Comparison of ENCODE assay signal across 18 cellular contexts in the genomic region with DNA sequence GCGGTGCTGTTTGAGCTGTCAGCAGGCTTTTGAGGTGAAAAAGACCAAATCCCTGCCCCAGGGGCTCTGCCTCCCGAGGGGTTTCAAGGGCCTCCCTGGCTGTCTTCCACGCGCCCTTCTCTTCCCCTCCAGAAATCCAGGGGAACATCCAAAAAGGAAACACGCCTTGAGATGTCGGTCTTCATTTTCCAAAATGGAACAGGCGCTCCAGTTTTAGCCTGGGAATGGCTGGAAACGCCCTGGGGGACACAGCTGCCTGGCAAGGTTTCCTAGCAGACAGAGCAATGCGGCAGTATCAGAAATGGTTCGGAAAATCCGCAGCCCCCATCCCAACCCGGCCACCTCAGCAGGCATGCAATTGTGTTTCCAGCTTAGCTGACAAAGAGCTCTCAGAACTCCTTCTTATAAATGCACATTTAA. TPM values are rescaled to one million over a fixed set of nuclear protein-coding genes. Genes with fewer than 3 reads are reported as not detected.
A peak's percentile ranks its signal among the peaks of the same experiment; 100 is the strongest.
DNase-seq lines count a peak whose midpoint lies in the region; ATAC-seq, FAIRE-seq and TF ChIP-seq lines count a peak whose summit lies in the region.
"Had no signal": no experiment of that assay in that cellular context is flagged by ENCODE, and none has a peak within 500 bp of the region (broad histone marks: within the 10 kb centered on the region; RNA-seq: fewer than 3 reads in every experiment).

No MANE protein-coding gene starts in this region.

- FAIRE-seq in pancreas (lab: Jason Lieb, UNC) = no peak

- H3K27ac ChIP-seq in SJCRH30 = no peak overlapping the region
- H3K27ac ChIP-seq in heart right ventricle = peak overlapping the region in 8 of 10 donors; percentile 1 to 90 (median 77)
- H3K27ac ChIP-seq in osteoblast (ENCODE audit: low read depth, low read length) = no peak overlapping the region
- H3K27ac ChIP-seq in pancreas = no peak overlapping the region

- peak overlapping the region; percentile 29 for H3K4me2 ChIP-seq in osteoblast (ENCODE audit: insufficient read depth, low read length)

- H3K4me1 ChIP-seq in SJCRH30 (peaks cover 16% of the 10 kb centered on the region), heart right ventricle (peaks cover 0 to 51% (median 12%) of the 10 kb centered on the region in 9 donors), osteoblast (ENCODE audit: insufficient read depth, low read length) (no peaks in the 10 kb centered on the region), pancreas (no peaks in the 10 kb centered on the region)

- H3K36me3 ChIP-seq in SJCRH30 (no peaks in the 10 kb centered on the region), heart right ventricle (no peaks in the 10 kb centered on the region), osteoblast (ENCODE audit: insufficient read depth, low read length) (no peaks in the 10 kb centered on the region), pancreas (no peaks in the 10 kb centered on the region)

- TF ChIP-seq CTCF in heart right ventricle (IDR thresholded peaks at IDR 0.05) (no peak), osteoblast (IDR thresholded peaks at IDR 0.05; ENCODE audit: extremely low read depth, low read depth, low read length) (no peak), pancreas (IDR thresholded peaks at IDR 0.05) (no peak)

- H2AFZ ChIP-seq in osteoblast (ENCODE audit: low read length) = peak overlapping the region; percentile 86

- no peaks in the 10 kb centered on the region for H3K79me2 ChIP-seq in osteoblast (ENCODE audit: insufficient read depth, low read length)

- DNase-seq in ELF-1 (ENCODE audit: low read depth, low spot score) (peak; percentile 78), SJCRH30 (peak; percentile 71 to 78), heart right ventricle (peak; percentile 62 to 70), osteoblast (ENCODE audit: insufficient read length, low spot score, missing footprints) (no peak), pancreas (no peak), medulla oblongata (ENCODE audit: extremely low spot score) (no peak)
- DNase-seq: activated CD4-positive, alpha-beta T cell treated with anti-CD3 and anti-CD28 coated beads for 48 hours; activated T-cell treated with anti-CD3 and anti-CD28 coated beads, Interleukin-2, amount 50 U/mL, for 4 hours; anterior cingulate cortex; DMS153; effector memory CD4-positive, alpha-beta T cell; mesendoderm; NCI-H226; stimulated activated CD4-positive, alpha-beta T cell treated with anti-CD3 and anti-CD28 coated beads, Interleukin-4, amount 100 ng/mL, for 1 hour; stimulated activated naive B cell treated with anti-CD40 and anti-IgM and Interleukin-4, amounts not matched to agents 10 μg/mL and 1 μg/mL and 100 μg/mL, for 72 hours had no signal

- no peaks in the 10 kb centered on the region for H4K20me1 ChIP-seq in osteoblast (ENCODE audit: insufficient read depth, low read length)

- ATAC-seq in heart right ventricle = peak in 6 of 8 donors; percentile 35 to 69 (median 46)
- ATAC-seq in HG03139 (IDR thresholded peaks at IDR 0.05; ENCODE audit: unreplicated experiment) = no peak
- ATAC-seq in pancreas = no peak
- no peak for ATAC-seq in HG03108 (IDR thresholded peaks at IDR 0.05; ENCODE audit: unreplicated experiment)
- ATAC-seq: activated T-cell treated with anti-CD3 and anti-CD28 coated beads, Interleukin-2, amount 50 U/mL, for 4 hours; Panc1; stimulated activated naive B cell treated with anti-CD40 and anti-IgM and Interleukin-4, amounts not matched to agents 10 μg/mL and 1 μg/mL and 100 μg/mL, for 72 hours had no signal

- no peaks in the 10 kb centered on the region for H3K27me3 ChIP-seq in SJCRH30
- H3K27me3 ChIP-seq in heart right ventricle = no peaks in the 10 kb centered on the region
- H3K27me3 ChIP-seq in osteoblast (ENCODE audit: insufficient read depth, low read length) = peaks cover 3% of the 10 kb centered on the region
- H3K27me3 ChIP-seq in pancreas = no peaks in the 10 kb centered on the region

- H3K9me3 ChIP-seq in SJCRH30 (replicated peaks) (no peaks in the 10 kb centered on the region), heart right ventricle (no peaks in the 10 kb centered on the region), osteoblast (ENCODE audit: low read depth, low read length) (no peaks in the 10 kb centered on the region), pancreas (no peaks in the 10 kb centered on the region)

- WGBS in heart right ventricle, 2 donors = 16 to 20% methylated on average over 12 of the region's 12 CpGs
- whole genome bisulfite sequencing in pancreas, 2 donors = 47 to 52% methylated on average over 12 of the region's 12 CpGs

- H3K4me3 ChIP-seq in SJCRH30 (no peak overlapping the region), heart right ventricle (no peak overlapping the region), osteoblast (ENCODE audit: insufficient read depth, low read length) (peak overlapping the region; percentile 46), pancreas (no peak overlapping the region)

- intact Hi-C loops in heart right ventricle (cut with DNase I) (no loop called here), pancreas (cut with DNase I) (no loop called here)

RNA-seq across cellular contexts. Expression of a gene that starts 16.6 kb away (rescaled TPM):
- total RNA-seq in SJCRH30 (2014; rRNA removed; shearing (Covaris generic)) = 48.9 and 49.8 TPM in 2 replicates
- total RNA-seq in heart right ventricle (10 to 100 TPM; 29.5 to 96.9 (median 41.6) TPM), osteoblast (33.3 and 38.6 TPM in 2 replicates), pancreas (10 to 100 TPM; 26.9 to 85.3 (median 32.3) TPM)
- polyA plus RNA-seq in heart right ventricle (10 to 100 TPM; 13.3 to 19.2 TPM), pancreas (10 to 100 TPM; 17.6 to 37.3 TPM)

Comparison
In these comparisons a context has a peak if more than half of its experiments do, and no peak if none do; other contexts are left out.
1. DNase-seq: peak in ELF-1 (single experiment), SJCRH30 (2 of 2) and heart right ventricle (2 of 2); none in osteoblast (single experiment), pancreas (0 of 6) and medulla oblongata (single experiment).
2. H3K27ac ChIP-seq: peak in heart right ventricle (8 of 10); none in SJCRH30 (single experiment), osteoblast (single experiment) and pancreas (0 of 4).
3. ATAC-seq: peak in heart right ventricle (6 of 8); none in HG03139 (single experiment), pancreas (0 of 4) and HG03108 (single experiment).